In genomic region chr1:229685149-229685548, GRCh38 we compare ENCODE assay signal across 7 cellular contexts.
"Had no signal": no experiment of that assay in that cellular context is flagged by ENCODE, and none has a peak within 500 bp of the region (broad histone marks: within the 10 kb centered on the region; RNA-seq: fewer than 3 reads in every experiment).

No MANE protein-coding gene starts in this region.

- DNase-seq: IMR-90, KBM-7 had no signal

- H3K27ac ChIP-seq: HL-60 had no signal

- H3K4me1 Mint-ChIP-seq: IgD-negative memory B cell had no signal

- FAIRE-seq: HepG2, HTR-8/SVneo, K562 had no signal

- H3K4me3 Mint-ChIP-seq: IgD-negative memory B cell had no signal

- H3K27ac Mint-ChIP-seq: IgD-negative memory B cell had no signal

- H3K4me3 ChIP-seq: K562 had no signal
